ENCODE assay signal across 13 cellular contexts in the genomic region with DNA sequence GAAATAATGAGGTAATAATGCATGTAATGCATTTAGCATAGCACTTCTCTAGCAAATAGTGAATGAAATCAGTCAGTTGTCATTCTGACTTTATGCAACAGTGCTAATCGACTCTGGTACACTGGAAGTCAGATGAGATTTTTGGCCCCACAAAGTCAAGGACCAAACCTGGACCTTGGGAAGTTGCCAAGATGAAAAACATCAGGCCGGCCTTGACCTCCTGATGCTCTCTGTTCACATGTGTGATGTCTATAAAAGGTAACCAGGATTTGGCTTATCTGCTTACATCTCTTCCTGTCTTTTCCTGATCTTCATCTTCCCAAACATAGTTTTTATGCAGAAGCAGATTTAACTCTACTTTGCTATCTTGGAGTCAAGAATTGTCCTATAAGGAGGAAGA. TPM values are rescaled to one million over a fixed set of nuclear protein-coding genes. Genes with fewer than 3 reads are reported as not detected.
DNase-seq lines count a peak whose midpoint lies in the region; ATAC-seq and TF ChIP-seq lines count a peak whose summit lies in the region.
"Had no signal": no experiment of that assay in that cellular context is flagged by ENCODE, and none has a peak within 500 bp of the region (broad histone marks: within the 10 kb centered on the region; RNA-seq: fewer than 3 reads in every experiment).

No MANE protein-coding gene starts in this region.

- no peak for TF ChIP-seq CTCF in left ventricle myocardium inferior (IDR thresholded peaks at IDR 0.05; ENCODE audit: borderline replicate concordance)
- TF ChIP-seq CTCF in ascending aorta (IDR thresholded peaks at IDR 0.05): no peak
- TF ChIP-seq CTCF in vagina (IDR thresholded peaks at IDR 0.05): no peak

- peak overlapping the region; percentile 94 to 99 for H3K27ac Mint-ChIP-seq in natural killer cell treated with Interleukin-12 subunit alpha and Interleukin-12 subunit beta and Interleukin-15 and Interleukin-18, amount 100 ng/mL, for 72 hours
- H3K27ac Mint-ChIP-seq: H9 had no signal

- peaks cover 6% of the 10 kb centered on the region for H3K36me3 Mint-ChIP-seq in natural killer cell treated with Interleukin-12 subunit alpha and Interleukin-12 subunit beta and Interleukin-15 and Interleukin-18, amount 100 ng/mL, for 72 hours

- H3K27me3 Mint-ChIP-seq in natural killer cell treated with Interleukin-12 subunit alpha and Interleukin-12 subunit beta and Interleukin-15 and Interleukin-18, amount 100 ng/mL, for 72 hours: no peaks in the 10 kb centered on the region

- H3K27ac ChIP-seq in left ventricle myocardium inferior (replicated peaks) (peak overlapping the region; percentile 99), ascending aorta (peak overlapping the region; percentile 97 to 100), vagina (peak overlapping the region; percentile 99)
- H3K27ac ChIP-seq: C4-2B had no signal

- H3K4me1 ChIP-seq in left ventricle myocardium inferior (peaks cover 68% of the 10 kb centered on the region), ascending aorta (peaks cover 0 to 27% of the 10 kb centered on the region in 2 donors), vagina (peaks cover 36% of the 10 kb centered on the region)

- H3K9me3 ChIP-seq in left ventricle myocardium inferior (replicated peaks) (no peaks in the 10 kb centered on the region), ascending aorta (no peaks in the 10 kb centered on the region), vagina (no peaks in the 10 kb centered on the region)

- H3K36me3 ChIP-seq in left ventricle myocardium inferior (no peaks in the 10 kb centered on the region), ascending aorta (no peaks in the 10 kb centered on the region), vagina (no peaks in the 10 kb centered on the region)

- DNase-seq in left ventricle myocardium inferior: no peak
- DNase-seq in cardiac septum (ENCODE audit: low spot score): no peak
- no peak for DNase-seq in ascending aorta (ENCODE audit: low spot score in 2 of 2)
- no peak for DNase-seq in natural killer cell treated with Interleukin-12 subunit alpha and Interleukin-12 subunit beta and Interleukin-15 and Interleukin-18, amount 100 ng/mL, for 72 hours (ENCODE audit: low spot score)
- peak in 1 of 2 donors; percentile 79 for DNase-seq in vagina (ENCODE audit: extremely low spot score in 2 of 2)
- DNase-seq in AG08395 (ENCODE audit: low spot score): no peak
- no peak for DNase-seq in NCI-H748 treated with DMSO at 0.1 percent for 48 hours (lab: John Stamatoyannopoulos, UW)
- no peak for DNase-seq in kidney glomerular epithelial cell (lab: John Stamatoyannopoulos, UW)
- DNase-seq: activated gamma-delta T cell treated with Interleukin-2 at 50 U/mL for 16 hours, H9, KBM-7, PC-3 had no signal

- no peaks in the 10 kb centered on the region for H3K27me3 ChIP-seq in left ventricle myocardium inferior (ENCODE audit: low read depth)
- H3K27me3 ChIP-seq in ascending aorta: no peaks in the 10 kb centered on the region
- no peaks in the 10 kb centered on the region for H3K27me3 ChIP-seq in vagina

- TF ChIP-seq POLR2A in vagina (IDR thresholded peaks at IDR 0.05): no peak

- intact Hi-C loops in left ventricle myocardium inferior (cut with micrococcal nuclease): no loop called here
- intact Hi-C loops in cardiac septum (cut with DNase I): no loop called here
- intact Hi-C loops in ascending aorta (cut with DNase I): no loop called here
- intact Hi-C loops in vagina (cut with DNase I): no loop called here

- ATAC-seq in natural killer cell treated with Interleukin-12 subunit alpha and Interleukin-12 subunit beta and Interleukin-15 and Interleukin-18, amount 100 ng/mL, for 72 hours: no peak
- ATAC-seq: PC-3 had no signal

- H3K4me3 ChIP-seq in left ventricle myocardium inferior (no peak overlapping the region), ascending aorta (no peak overlapping the region), vagina (no peak overlapping the region)

- H3K9me3 Mint-ChIP-seq in natural killer cell treated with Interleukin-12 subunit alpha and Interleukin-12 subunit beta and Interleukin-15 and Interleukin-18, amount 100 ng/mL, for 72 hours: no peaks in the 10 kb centered on the region

- H3K4me3 Mint-ChIP-seq in natural killer cell treated with Interleukin-12 subunit alpha and Interleukin-12 subunit beta and Interleukin-15 and Interleukin-18, amount 100 ng/mL, for 72 hours: peak overlapping the region; percentile 96

- peaks cover 48 to 66% of the 10 kb centered on the region in 2 donors for H3K4me1 Mint-ChIP-seq in natural killer cell treated with Interleukin-12 subunit alpha and Interleukin-12 subunit beta and Interleukin-15 and Interleukin-18, amount 100 ng/mL, for 72 hours (ENCODE audit: low read depth in 2 of 2)

RNA-seq across cellular contexts. Expression of gene SLC22A5, which starts 39.5 kb away (rescaled TPM):
- total RNA-seq in left ventricle myocardium inferior (20.8 TPM), cardiac septum (9.2 TPM), ascending aorta (11.9 TPM), vagina (15.2 TPM)
- total RNA-seq in natural killer cell treated with Interleukin-12 subunit alpha and Interleukin-12 subunit beta and Interleukin-15 and Interleukin-18, amount 100 ng/mL, for 72 hours: 1 to 10 TPM; 3.5 to 6.4 TPM
